In the genomic region with DNA sequence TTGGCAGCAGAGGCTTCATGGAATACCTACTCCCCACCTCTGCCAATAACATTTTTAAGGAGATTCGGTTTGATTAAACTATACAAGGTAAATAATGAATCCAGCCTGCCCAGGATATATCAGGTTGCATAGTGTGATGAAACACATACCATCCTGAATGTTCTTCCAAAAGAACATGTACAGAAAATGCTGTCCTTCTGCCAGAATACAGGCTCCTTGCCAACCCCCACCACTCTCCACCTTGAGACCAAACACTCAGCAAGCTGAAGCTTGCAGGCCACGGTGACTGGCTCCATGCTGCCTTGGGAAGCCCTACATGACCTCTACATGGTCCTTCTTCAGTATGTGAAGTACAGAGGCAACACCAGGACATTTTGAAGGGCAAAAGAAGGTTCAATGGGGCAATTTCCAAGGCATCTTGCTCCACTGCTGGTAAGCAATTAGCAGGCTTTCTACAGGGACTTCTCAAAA, we compare ENCODE assay signal across 13 cellular contexts.
DNase-seq lines count a peak whose midpoint lies in the region; ATAC-seq and TF ChIP-seq lines count a peak whose summit lies in the region.
"Had no signal": no experiment of that assay in that cellular context is flagged by ENCODE, and none has a peak within 500 bp of the region (broad histone marks: within the 10 kb centered on the region; RNA-seq: fewer than 3 reads in every experiment).

No MANE protein-coding gene starts in this region.

- no peak for TF ChIP-seq CTCF in heart right ventricle (IDR thresholded peaks at IDR 0.05)
- no peak for TF ChIP-seq CTCF in VCaP (conservative IDR thresholded peaks at IDR 0.05)
- TF ChIP-seq CTCF in foreskin keratinocyte (conservative IDR thresholded peaks at IDR 0.05), result no peak
- no peak for TF ChIP-seq CTCF in vagina (IDR thresholded peaks at IDR 0.05)

- H3K27me3 ChIP-seq in heart right ventricle (no peaks in the 10 kb centered on the region), foreskin keratinocyte (no peaks in the 10 kb centered on the region), vagina (no peaks in the 10 kb centered on the region)

- H3K36me3 ChIP-seq in heart right ventricle (no peaks in the 10 kb centered on the region), vagina (no peaks in the 10 kb centered on the region)

- H3K9me3 ChIP-seq in heart right ventricle (no peaks in the 10 kb centered on the region), vagina (no peaks in the 10 kb centered on the region)

- no peak for TF ChIP-seq POLR2A in vagina (IDR thresholded peaks at IDR 0.05)

- DNase-seq in Right ventricle myocardium inferior (ENCODE audit: missing footprints) (no peak), heart right ventricle (no peak), foreskin keratinocyte (peak; percentile 93), vagina (ENCODE audit: extremely low spot score in 2 of 2) (peak; percentile 84 to 88), GM19238 (ENCODE audit: insufficient read length, low spot score) (no peak), pons (ENCODE audit: low spot score) (no peak)
- DNase-seq: ACHN; activated CD4-positive, alpha-beta T cell treated with anti-CD3 and anti-CD28 coated beads, Interleukin-2, amount 50 U/mL, for 1 hour; activated naive CD4-positive, alpha-beta T cell treated with Interleukin-2 at 50 U/mL for 16 hours; natural killer cell; T-cell had no signal

- no peak overlapping the region for H3K4me3 ChIP-seq in heart right ventricle
- H3K4me3 ChIP-seq in vagina, result no peak overlapping the region

- H3K4me1 ChIP-seq in heart right ventricle, result peaks cover 0 to 50% (median 23%) of the 10 kb centered on the region in 9 donors
- H3K4me1 ChIP-seq in foreskin keratinocyte, result peaks cover 50% of the 10 kb centered on the region
- H3K4me1 ChIP-seq in vagina, result peaks cover 71% of the 10 kb centered on the region

- intact Hi-C loops in Right ventricle myocardium inferior (cut with DNase I), result no loop called here
- intact Hi-C loops in heart right ventricle (cut with DNase I), result loop anchor here in 1 of 10 donors (5.0 kb wide), 1 partner anchor 61 kb away; a partner anchor contains a TSS
- intact Hi-C loops in vagina (cut with DNase I), result no loop called here

- H3K27ac ChIP-seq in heart right ventricle (peak overlapping the region in 1 of 10 donors; percentile 20), VCaP (peak overlapping the region; percentile 80), foreskin keratinocyte (peak overlapping the region; percentile 99), vagina (peak overlapping the region; percentile 44)

- 65 to 70% methylated on average over 2 of the region's 2 CpGs for WGBS in heart right ventricle, 2 donors

- peak; percentile 49 for ATAC-seq in Right ventricle myocardium inferior
- ATAC-seq in heart right ventricle, result no peak
- peak; percentile 18 for ATAC-seq in foreskin keratinocyte
- no peak for ATAC-seq in HG03342 (IDR thresholded peaks at IDR 0.05; ENCODE audit: unreplicated experiment)
- ATAC-seq: natural killer cell, T-cell had no signal

Comparison
In these comparisons a context has a peak if more than half of its experiments do, and no peak if none do; other contexts are left out.
1. ATAC-seq: peak in Right ventricle myocardium inferior (single experiment) and foreskin keratinocyte (single experiment); none in heart right ventricle (0 of 8) and HG03342 (single experiment).
2. DNase-seq: peak in foreskin keratinocyte (2 of 2) and vagina (2 of 2); none in Right ventricle myocardium inferior (single experiment), heart right ventricle (0 of 2), GM19238 (single experiment) and pons (single experiment).